Comparison of ENCODE assay signal across 28 cellular contexts in genomic region chr10:125415964-125416363, GRCh38.
"Had no signal": no experiment of that assay in that cellular context is flagged by ENCODE, and none has a peak within 500 bp of the region (broad histone marks: within the 10 kb centered on the region; RNA-seq: fewer than 3 reads in every experiment).

No MANE protein-coding gene starts in this region.

- DNase-seq: hypothalamus; immature natural killer cell; kidney; left lung; lower lobe of right lung; mammary epithelial cell; mesendoderm; naive B cell; natural killer cell; nephron progenitor cell; stimulated activated CD4-positive, alpha-beta T cell treated with anti-CD3 and anti-CD28 coated beads, Interleukin-12 subunit alpha, Interleukin-12 subunit beta, amount 100 ng/mL, for 4 hours; stimulated activated CD4-positive, alpha-beta T cell treated with anti-CD3 and anti-CD28 coated beads, Interleukin-15, amount 100 ng/mL, for 24 hours; stimulated activated CD4-positive, alpha-beta T cell treated with anti-CD3 and anti-CD28 coated beads, Interleukin-2, amount 100 ng/mL, for 24 hours; stimulated activated CD4-positive, alpha-beta T cell treated with anti-CD3 and anti-CD28 coated beads, Interleukin-4, amount 100 ng/mL, for 1 hour; stimulated activated naive B cell treated with anti-CD40 and anti-IgM and Interleukin-4, amounts not matched to agents 10 μg/mL and 1 μg/mL and 100 μg/mL, for 72 hours; stimulated activated naive CD8-positive, alpha-beta T cell treated with anti-CD3 and anti-CD28 coated beads, Interleukin-15, Interleukin-2, amounts not matched to agents 100 U/mL and 50 U/mL, for 24 hours; stomach; testis; thyroid gland; transverse colon; upper lobe of left lung; uterus had no signal

- H3K27me3 ChIP-seq: neural progenitor cell, ovary, right atrium auricular region, stomach, testis, thyroid gland, upper lobe of left lung, uterus had no signal

- FAIRE-seq: islet of Langerhans, kidney had no signal

- ATAC-seq: left lung; lower lobe of right lung; sciatic nerve; stimulated activated naive B cell treated with anti-CD40 and anti-IgM and Interleukin-4, amounts not matched to agents 10 μg/mL and 1 μg/mL and 100 μg/mL, for 72 hours; stimulated activated naive CD8-positive, alpha-beta T cell treated with anti-CD3 and anti-CD28 coated beads, Interleukin-15, Interleukin-2, amounts not matched to agents 100 U/mL and 50 U/mL, for 24 hours had no signal

- H3K4me2 ChIP-seq: neural progenitor cell had no signal

- H3K4me1 ChIP-seq: left lung, lower lobe of right lung, neural progenitor cell, right atrium auricular region, testis, thyroid gland, upper lobe of left lung, uterus had no signal

- H3K9me3 ChIP-seq: left lung, lower lobe of right lung, ovary, testis, thyroid gland, transverse colon, upper lobe of left lung, uterus had no signal

- H3K9ac ChIP-seq: neural progenitor cell had no signal

- H3K27ac ChIP-seq: left lung, lower lobe of right lung, neural progenitor cell, ovary, right atrium auricular region, skin epidermis, stomach, testis, thyroid gland, transverse colon, upper lobe of left lung, uterus had no signal

- H3K4me3 ChIP-seq: left lung, lower lobe of right lung, neural progenitor cell, ovary, right atrium auricular region, skin epidermis, stomach, testis, thyroid gland, transverse colon, uterus had no signal

- H3K36me3 ChIP-seq: left lung, lower lobe of right lung, neural progenitor cell, ovary, right atrium auricular region, stomach, thyroid gland, transverse colon, upper lobe of left lung, uterus had no signal

- H2AFZ ChIP-seq: neural progenitor cell had no signal
